14 cellular contexts compared by ENCODE assay signal in the genomic region with DNA sequence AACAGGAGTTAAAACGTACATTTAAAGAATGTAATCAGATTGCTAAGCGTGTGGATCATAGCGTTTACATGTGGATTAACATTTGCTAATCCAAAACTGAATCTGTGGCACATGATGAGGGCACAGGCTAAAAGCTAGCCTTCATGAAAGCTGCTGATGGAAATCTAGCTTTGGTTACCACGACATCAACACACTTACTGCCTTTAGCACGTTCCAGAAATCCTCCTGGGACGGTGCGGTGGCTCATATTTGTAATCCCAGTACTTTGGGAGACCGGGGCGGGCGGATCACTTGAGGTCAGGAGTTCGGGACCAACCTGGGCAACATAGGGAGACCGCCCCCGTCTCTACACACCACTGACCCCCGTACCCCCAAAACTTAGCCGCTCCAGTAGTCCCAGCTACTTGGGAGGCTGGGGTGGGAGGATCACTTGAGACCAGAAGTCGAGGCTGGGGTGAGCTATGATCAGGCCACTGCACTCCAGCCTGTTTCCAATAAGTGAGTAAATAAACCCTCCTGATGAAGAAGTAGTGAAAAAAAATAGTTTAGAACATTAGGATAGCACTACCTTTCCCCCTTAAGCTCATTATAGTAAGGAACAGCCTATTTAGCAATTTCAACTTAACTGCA. TPM values are rescaled to one million over a fixed set of nuclear protein-coding genes. Genes with fewer than 3 reads are reported as not detected.
DNase-seq lines count a peak whose midpoint lies in the region; ATAC-seq, FAIRE-seq and TF ChIP-seq lines count a peak whose summit lies in the region.
"Had no signal": no experiment of that assay in that cellular context is flagged by ENCODE, and none has a peak within 500 bp of the region (broad histone marks: within the 10 kb centered on the region; RNA-seq: fewer than 3 reads in every experiment).

No MANE protein-coding gene starts in this region.

- H3K27me3 ChIP-seq in BE2C: no peaks in the 10 kb centered on the region
- H3K27me3 ChIP-seq: right atrium auricular region had no signal

- H3K9me3 ChIP-seq in BE2C: no peaks in the 10 kb centered on the region
- H3K9me3 ChIP-seq: esophagus muscularis mucosa, right atrium auricular region had no signal

- intact Hi-C loops in natural killer cell (cut with micrococcal nuclease): no loop called here

- H3K36me3 ChIP-seq in BE2C: no peaks in the 10 kb centered on the region
- H3K36me3 ChIP-seq: esophagus muscularis mucosa, right atrium auricular region had no signal

- peak overlapping the region; percentile 97 for H3K4me3 ChIP-seq in BE2C (ENCODE audit: low read depth, low read length)

- H3K9me3 Mint-ChIP-seq in HFFc6 (no peaks in the 10 kb centered on the region), natural killer cell (no peaks in the 10 kb centered on the region)
- H3K9me3 Mint-ChIP-seq in central memory CD8-positive, alpha-beta T cell: no peaks in the 10 kb centered on the region

- H3K27ac Mint-ChIP-seq in HFFc6 (no peak overlapping the region), natural killer cell (no peak overlapping the region)
- no peak overlapping the region for H3K27ac Mint-ChIP-seq in central memory CD8-positive, alpha-beta T cell (ENCODE audit: low read depth)

- no peaks in the 10 kb centered on the region for H3K4me1 ChIP-seq in BE2C
- H3K4me1 ChIP-seq: right atrium auricular region had no signal

- H3K36me3 Mint-ChIP-seq in HFFc6 (ENCODE audit: low read depth) (no peaks in the 10 kb centered on the region), natural killer cell (no peaks in the 10 kb centered on the region)
- H3K36me3 Mint-ChIP-seq in central memory CD8-positive, alpha-beta T cell (ENCODE audit: insufficient read depth): no peaks in the 10 kb centered on the region

- no peak for FAIRE-seq in GM19239 (lab: Jason Lieb, UNC)
- FAIRE-seq: RCC 7860 had no signal

- H3K4me3 Mint-ChIP-seq in HFFc6: peak overlapping the region; percentile 69; the same call in 1 of the 2 replicates
- peak overlapping the region; percentile 62 for H3K4me3 Mint-ChIP-seq in central memory CD8-positive, alpha-beta T cell
- H3K4me3 Mint-ChIP-seq in natural killer cell: peak overlapping the region; percentile 67

- no peak for TF ChIP-seq CTCF in BE2C (IDR thresholded peaks at IDR 0.05; ENCODE audit: low read depth, low read length)
- no peak for TF ChIP-seq CTCF in HFFc6 (IDR thresholded peaks at IDR 0.05)
- no peak for TF ChIP-seq CTCF in natural killer cell (IDR thresholded peaks at IDR 0.05)

- peak; percentile 34 for DNase-seq in BE2C
- DNase-seq in HFFc6: no peak
- DNase-seq in central memory CD8-positive, alpha-beta T cell (ENCODE audit: low spot score in 2 of 2): no peak
- DNase-seq in natural killer cell: no peak
- DNase-seq in OCI-M2 (lab: John Stamatoyannopoulos, UW; ENCODE audit: unreplicated experiment): no peak
- no peak for DNase-seq in GM19239 (ENCODE audit: insufficient read length, low spot score)
- no peak for DNase-seq in SW 1271 (lab: John Stamatoyannopoulos, UW)
- DNase-seq in HuH-7 (ENCODE audit: low spot score): no peak
- DNase-seq: activated CD4-positive, alpha-beta T cell treated with anti-CD3 and anti-CD28 coated beads for 1 hour; kidney glomerular epithelial cell; NCI-H2029 treated with DMSO at 0.1 percent for 48 hours had no signal

- no peak for ATAC-seq in central memory CD8-positive, alpha-beta T cell (replicated peaks; ENCODE audit: extremely low read depth, poor library complexity, severe bottlenecking)
- no peak for ATAC-seq in natural killer cell

- H3K27me3 Mint-ChIP-seq in HFFc6 (ENCODE audit: insufficient read depth) (peaks cover 13% of the 10 kb centered on the region; the same call in 1 of the 2 replicates), natural killer cell (ENCODE audit: low read depth in 2 of 2) (peaks cover 19 to 23% of the 10 kb centered on the region in 2 donors)
- peaks cover 27% of the 10 kb centered on the region for H3K27me3 Mint-ChIP-seq in central memory CD8-positive, alpha-beta T cell

- H3K4me1 Mint-ChIP-seq in HFFc6 (ENCODE audit: low read depth): no peaks in the 10 kb centered on the region
- no peaks in the 10 kb centered on the region for H3K4me1 Mint-ChIP-seq in central memory CD8-positive, alpha-beta T cell
- no peaks in the 10 kb centered on the region for H3K4me1 Mint-ChIP-seq in natural killer cell

RNA-seq across cellular contexts. Expression of a gene that starts 1.2 kb away (rescaled TPM):
- 4.6 TPM for polyA plus RNA-seq in BE2C (2012; ENCODE audit: insufficient read depth, insufficient read length, low read depth)
- total RNA-seq in HFFc6 (2021; fragmentation: NEBNext Ultra II Directional; extraction: Animal tissue kit (Norgen Biotek cat#: 25700)): 1 to 10 TPM in 4 of 6 experiments, under 1 TPM in 2; 0.21 to 2.1 (median 1.3) TPM
- not detected for total RNA-seq in natural killer cell
